ENCODE assay signal across 2 cellular contexts in the genomic region with DNA sequence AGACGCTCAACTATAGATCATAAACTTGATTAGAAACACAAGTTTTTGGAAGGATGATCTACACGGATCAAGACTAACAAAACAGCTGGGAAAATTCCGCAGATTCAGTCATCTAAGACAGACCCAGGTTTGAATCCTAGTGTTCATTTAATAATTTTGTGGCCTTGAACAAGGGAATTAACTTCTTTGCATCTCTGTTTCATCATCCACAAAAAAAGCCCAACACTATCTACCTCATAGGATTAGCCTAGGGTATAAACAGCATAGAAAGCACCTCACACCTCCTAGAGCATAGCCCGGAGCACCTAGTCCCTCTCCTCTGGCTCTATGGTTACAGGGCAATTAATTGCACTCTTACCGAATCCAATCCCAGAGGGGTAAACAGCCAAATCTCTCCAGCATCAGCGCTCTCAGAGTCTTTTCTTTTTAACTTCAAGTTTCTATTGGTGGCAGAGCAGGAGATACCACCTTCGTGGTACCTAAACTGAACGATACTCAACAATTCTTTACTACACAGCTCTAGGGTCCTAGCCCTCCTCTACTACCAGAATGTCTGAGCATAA.
TF ChIP-seq lines count a peak whose summit lies in the region.

No MANE protein-coding gene starts in this region.

TF ChIP-seq in SK-N-SH, 30 proteins besides CTCF, POLR2A, EP300 and RAD21 (continued from another document):
- TF ChIP-seq JUND (IDR thresholded peaks at IDR 0.05): no peak
- TF ChIP-seq ZBTB33 (IDR thresholded peaks at IDR 0.05; ENCODE audit: borderline replicate concordance, low read depth): no peak
- TF ChIP-seq MXI1 (IDR thresholded peaks at IDR 0.05; ENCODE audit: low read depth, low read length): no peak
- TF ChIP-seq MAX (IDR thresholded peaks at IDR 0.05; ENCODE audit: low read depth): no peak
- TF ChIP-seq, protein P1, sequence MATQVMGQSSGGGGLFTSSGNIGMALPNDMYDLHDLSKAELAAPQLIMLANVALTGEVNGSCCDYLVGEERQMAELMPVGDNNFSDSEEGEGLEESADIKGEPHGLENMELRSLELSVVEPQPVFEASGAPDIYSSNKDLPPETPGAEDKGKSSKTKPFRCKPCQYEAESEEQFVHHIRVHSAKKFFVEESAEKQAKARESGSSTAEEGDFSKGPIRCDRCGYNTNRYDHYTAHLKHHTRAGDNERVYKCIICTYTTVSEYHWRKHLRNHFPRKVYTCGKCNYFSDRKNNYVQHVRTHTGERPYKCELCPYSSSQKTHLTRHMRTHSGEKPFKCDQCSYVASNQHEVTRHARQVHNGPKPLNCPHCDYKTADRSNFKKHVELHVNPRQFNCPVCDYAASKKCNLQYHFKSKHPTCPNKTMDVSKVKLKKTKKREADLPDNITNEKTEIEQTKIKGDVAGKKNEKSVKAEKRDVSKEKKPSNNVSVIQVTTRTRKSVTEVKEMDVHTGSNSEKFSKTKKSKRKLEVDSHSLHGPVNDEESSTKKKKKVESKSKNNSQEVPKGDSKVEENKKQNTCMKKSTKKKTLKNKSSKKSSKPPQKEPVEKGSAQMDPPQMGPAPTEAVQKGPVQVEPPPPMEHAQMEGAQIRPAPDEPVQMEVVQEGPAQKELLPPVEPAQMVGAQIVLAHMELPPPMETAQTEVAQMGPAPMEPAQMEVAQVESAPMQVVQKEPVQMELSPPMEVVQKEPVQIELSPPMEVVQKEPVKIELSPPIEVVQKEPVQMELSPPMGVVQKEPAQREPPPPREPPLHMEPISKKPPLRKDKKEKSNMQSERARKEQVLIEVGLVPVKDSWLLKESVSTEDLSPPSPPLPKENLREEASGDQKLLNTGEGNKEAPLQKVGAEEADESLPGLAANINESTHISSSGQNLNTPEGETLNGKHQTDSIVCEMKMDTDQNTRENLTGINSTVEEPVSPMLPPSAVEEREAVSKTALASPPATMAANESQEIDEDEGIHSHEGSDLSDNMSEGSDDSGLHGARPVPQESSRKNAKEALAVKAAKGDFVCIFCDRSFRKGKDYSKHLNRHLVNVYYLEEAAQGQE (IDR thresholded peaks at IDR 0.05; ENCODE audit: low read depth, low read length): no peak
- TF ChIP-seq TAF1 (IDR thresholded peaks at IDR 0.05; ENCODE audit: borderline replicate concordance, low read depth, low read length): no peak
- no peak for TF ChIP-seq USF1 (IDR thresholded peaks at IDR 0.05; ENCODE audit: borderline replicate concordance, low read depth)
- no peak for TF ChIP-seq TCF12 (IDR thresholded peaks at IDR 0.05)
- TF ChIP-seq FOSL2 (IDR thresholded peaks at IDR 0.05; ENCODE audit: borderline replicate concordance, low read depth): no peak
- TF ChIP-seq NRF1 (IDR thresholded peaks at IDR 0.05; ENCODE audit: low read depth, low read length): no peak
- no peak for TF ChIP-seq GABPA (IDR thresholded peaks at IDR 0.05; ENCODE audit: low read depth)
- no peak for TF ChIP-seq POLR2AphosphoS5 (IDR thresholded peaks at IDR 0.05; ENCODE audit: low read depth, low read length)
- no peak for TF ChIP-seq NFIC (IDR thresholded peaks at IDR 0.05; ENCODE audit: borderline replicate concordance)
- TF ChIP-seq, protein P2, sequence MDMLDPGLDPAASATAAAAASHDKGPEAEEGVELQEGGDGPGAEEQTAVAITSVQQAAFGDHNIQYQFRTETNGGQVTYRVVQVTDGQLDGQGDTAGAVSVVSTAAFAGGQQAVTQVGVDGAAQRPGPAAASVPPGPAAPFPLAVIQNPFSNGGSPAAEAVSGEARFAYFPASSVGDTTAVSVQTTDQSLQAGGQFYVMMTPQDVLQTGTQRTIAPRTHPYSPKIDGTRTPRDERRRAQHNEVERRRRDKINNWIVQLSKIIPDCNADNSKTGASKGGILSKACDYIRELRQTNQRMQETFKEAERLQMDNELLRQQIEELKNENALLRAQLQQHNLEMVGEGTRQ (IDR thresholded peaks at IDR 0.05; ENCODE audit: borderline replicate concordance, low read depth, low read length): no peak
- no peak for TF ChIP-seq GATA2 (CRISPR knock-in tag; IDR thresholded peaks at IDR 0.05)
TF ChIP-seq in SK-N-SH: peak in this region for 0.

TF ChIP-seq in SK-N-SH treated with all-trans-retinoic acid at 6 μM for 48 hours, 23 proteins besides CTCF, POLR2A, EP300 and RAD21 (continued from another document):
- no peak for TF ChIP-seq ZNF70 (CRISPR knock-in tag; IDR thresholded peaks at IDR 0.05)
- no peak for TF ChIP-seq SNAI2 (CRISPR knock-in tag; IDR thresholded peaks at IDR 0.05)
- TF ChIP-seq ESRRG (CRISPR knock-in tag; IDR thresholded peaks at IDR 0.05): no peak
- no peak for TF ChIP-seq ZNF565 (CRISPR knock-in tag; conservative IDR thresholded peaks at IDR 0.05; ENCODE audit: low read depth)
- TF ChIP-seq BACH2 (CRISPR knock-in tag; IDR thresholded peaks at IDR 0.05; ENCODE audit: borderline replicate concordance): no peak
- TF ChIP-seq RARB (CRISPR knock-in tag; IDR thresholded peaks at IDR 0.05): no peak
- no peak for TF ChIP-seq OSR1 (CRISPR knock-in tag; IDR thresholded peaks at IDR 0.05)
- no peak for TF ChIP-seq ISL1 (CRISPR knock-in tag; IDR thresholded peaks at IDR 0.05)
- TF ChIP-seq TCF4 (CRISPR knock-in tag; IDR thresholded peaks at IDR 0.05; ENCODE audit: borderline replicate concordance): no peak
- no peak for TF ChIP-seq ZFP30 (CRISPR knock-in tag; IDR thresholded peaks at IDR 0.05)
- TF ChIP-seq ARNTL (CRISPR knock-in tag; IDR thresholded peaks at IDR 0.05; ENCODE audit: borderline replicate concordance, low read depth): no peak
- no peak for TF ChIP-seq GLIS3 (CRISPR knock-in tag; IDR thresholded peaks at IDR 0.05)
- TF ChIP-seq ZFP3 (CRISPR knock-in tag; IDR thresholded peaks at IDR 0.05): no peak
